Comparison of ENCODE assay signal across 11 cellular contexts in genomic region chr20:62550087-62550565, GRCh38.
DNase-seq lines count a peak whose midpoint lies in the region; ATAC-seq and TF ChIP-seq lines count a peak whose summit lies in the region.
"Had no signal": no experiment of that assay in that cellular context is flagged by ENCODE, and none has a peak within 500 bp of the region (broad histone marks: within the 10 kb centered on the region; RNA-seq: fewer than 3 reads in every experiment).

No MANE protein-coding gene starts in this region.

- WGBS in right cardiac atrium, result 7% methylated on average over 29 of the region's 29 CpGs
- WGBS in ovary, 3 donors, result 2 to 5% (median 4%) methylated on average over 23 to 29 of the region's 29 CpGs

- H3K36me3 ChIP-seq in ovary, result no peaks in the 10 kb centered on the region
- no peaks in the 10 kb centered on the region for H3K36me3 ChIP-seq in MG63

- peaks cover 27% of the 10 kb centered on the region for H3K27me3 Mint-ChIP-seq in activated naive CD8-positive, alpha-beta T cell treated with anti-CD3 and anti-CD28 coated beads, Interleukin-2, amount 50 U/mL, for 24 hours
- peaks cover 41% of the 10 kb centered on the region for H3K27me3 Mint-ChIP-seq in activated naive CD8-positive, alpha-beta T cell treated with anti-CD3 and anti-CD28 coated beads for 36 hours

- H3K4me3 ChIP-seq in right cardiac atrium (ENCODE audit: low read length) (peak overlapping the region; percentile 64), ovary (peak overlapping the region; percentile 43), MG63 (no peak overlapping the region)

- TF ChIP-seq POLR2A in ovary (IDR thresholded peaks at IDR 0.05), result no peak

- DNase-seq in activated naive CD8-positive, alpha-beta T cell treated with anti-CD3 and anti-CD28 coated beads, Interleukin-2, amount 50 U/mL, for 24 hours, result no peak
- DNase-seq in activated naive CD8-positive, alpha-beta T cell treated with anti-CD3 and anti-CD28 coated beads for 36 hours, result no peak
- DNase-seq in right cardiac atrium (peak; percentile 75 to 93 (median 88)), ovary (peak; percentile 13 to 57 (median 34)), A172 (ENCODE audit: low spot score) (no peak), MG63 (no peak)
- DNase-seq: activated CD8-positive, alpha-beta memory T cell treated with anti-CD3 and anti-CD28 coated beads, Interleukin-2, amount 10 ng/mL, durations not matched to agents 7 days and 5 days; stimulated activated naive B cell treated with anti-CD40 and anti-IgM and Interleukin-4, amounts not matched to agents 10 μg/mL and 1 μg/mL and 100 μg/mL, for 72 hours had no signal

- no peak for TF ChIP-seq EP300 in ovary (IDR thresholded peaks at IDR 0.05)

- no peaks in the 10 kb centered on the region for H3K36me3 Mint-ChIP-seq in activated naive CD8-positive, alpha-beta T cell treated with anti-CD3 and anti-CD28 coated beads, Interleukin-2, amount 50 U/mL, for 24 hours (ENCODE audit: low read depth)
- H3K36me3 Mint-ChIP-seq in activated naive CD8-positive, alpha-beta T cell treated with anti-CD3 and anti-CD28 coated beads for 36 hours, result no peaks in the 10 kb centered on the region
- H3K36me3 Mint-ChIP-seq: activated CD8-positive, alpha-beta memory T cell treated with anti-CD3 and anti-CD28 coated beads, Interleukin-2, amount 10 ng/mL, durations not matched to agents 7 days and 5 days; stimulated activated naive B cell treated with anti-CD40 and anti-IgM and Interleukin-4, amounts not matched to agents 10 μg/mL and 1 μg/mL and 100 μg/mL, for 72 hours had no signal

- peaks cover 8% of the 10 kb centered on the region for H3K4me1 Mint-ChIP-seq in activated naive CD8-positive, alpha-beta T cell treated with anti-CD3 and anti-CD28 coated beads, Interleukin-2, amount 50 U/mL, for 24 hours
- H3K4me1 Mint-ChIP-seq in activated naive CD8-positive, alpha-beta T cell treated with anti-CD3 and anti-CD28 coated beads for 36 hours, result peaks cover 4% of the 10 kb centered on the region
- H3K4me1 Mint-ChIP-seq: activated CD8-positive, alpha-beta memory T cell treated with anti-CD3 and anti-CD28 coated beads, Interleukin-2, amount 10 ng/mL, durations not matched to agents 7 days and 5 days had no signal

- ATAC-seq in activated naive CD8-positive, alpha-beta T cell treated with anti-CD3 and anti-CD28 coated beads, Interleukin-2, amount 50 U/mL, for 24 hours, result no peak
- ATAC-seq in right cardiac atrium (peak; percentile 80 to 83), GM18517 (IDR thresholded peaks at IDR 0.05; ENCODE audit: unreplicated experiment) (no peak), HG03342 (IDR thresholded peaks at IDR 0.05; ENCODE audit: unreplicated experiment) (no peak)
- ATAC-seq: activated CD8-positive, alpha-beta memory T cell treated with anti-CD3 and anti-CD28 coated beads, Interleukin-2, amount 10 ng/mL, durations not matched to agents 7 days and 5 days had no signal

- H3K27me3 ChIP-seq in right cardiac atrium (ENCODE audit: control insufficient read depth, insufficient read depth) (no peaks in the 10 kb centered on the region), ovary (no peaks in the 10 kb centered on the region), MG63 (peaks cover 26% of the 10 kb centered on the region)

- H3K4me1 ChIP-seq in right cardiac atrium (ENCODE audit: control insufficient read depth, insufficient read depth, low read length) (no peaks in the 10 kb centered on the region), ovary (ENCODE audit: insufficient read depth) (no peaks in the 10 kb centered on the region)

- intact Hi-C loops in right cardiac atrium (cut with DNase I) (no loop called here), ovary (cut with DNase I) (no loop called here)

- H3K27ac Mint-ChIP-seq in activated naive CD8-positive, alpha-beta T cell treated with anti-CD3 and anti-CD28 coated beads, Interleukin-2, amount 50 U/mL, for 24 hours, result no peak overlapping the region
- H3K27ac Mint-ChIP-seq in activated naive CD8-positive, alpha-beta T cell treated with anti-CD3 and anti-CD28 coated beads for 36 hours, result no peak overlapping the region
- H3K27ac Mint-ChIP-seq: activated CD8-positive, alpha-beta memory T cell treated with anti-CD3 and anti-CD28 coated beads, Interleukin-2, amount 10 ng/mL, durations not matched to agents 7 days and 5 days; stimulated activated naive B cell treated with anti-CD40 and anti-IgM and Interleukin-4, amounts not matched to agents 10 μg/mL and 1 μg/mL and 100 μg/mL, for 72 hours had no signal

- peak overlapping the region; percentile 49 for H3K4me3 Mint-ChIP-seq in activated naive CD8-positive, alpha-beta T cell treated with anti-CD3 and anti-CD28 coated beads, Interleukin-2, amount 50 U/mL, for 24 hours
- no peak overlapping the region for H3K4me3 Mint-ChIP-seq in activated naive CD8-positive, alpha-beta T cell treated with anti-CD3 and anti-CD28 coated beads for 36 hours
- H3K4me3 Mint-ChIP-seq: activated CD8-positive, alpha-beta memory T cell treated with anti-CD3 and anti-CD28 coated beads, Interleukin-2, amount 10 ng/mL, durations not matched to agents 7 days and 5 days had no signal

- H3K9me3 Mint-ChIP-seq in activated naive CD8-positive, alpha-beta T cell treated with anti-CD3 and anti-CD28 coated beads, Interleukin-2, amount 50 U/mL, for 24 hours, result no peaks in the 10 kb centered on the region
- no peaks in the 10 kb centered on the region for H3K9me3 Mint-ChIP-seq in activated naive CD8-positive, alpha-beta T cell treated with anti-CD3 and anti-CD28 coated beads for 36 hours
- H3K9me3 Mint-ChIP-seq: neural crest cell; stimulated activated naive B cell treated with anti-CD40 and anti-IgM and Interleukin-4, amounts not matched to agents 10 μg/mL and 1 μg/mL and 100 μg/mL, for 72 hours had no signal

- no peak for TF ChIP-seq CTCF in ovary (IDR thresholded peaks at IDR 0.05)

- H3K9me3 ChIP-seq in right cardiac atrium (ENCODE audit: control insufficient read depth, low read length) (no peaks in the 10 kb centered on the region), ovary (no peaks in the 10 kb centered on the region), MG63 (no peaks in the 10 kb centered on the region)

- H3K27ac ChIP-seq in right cardiac atrium (ENCODE audit: low read length) (peak overlapping the region; percentile 85), ovary (no peak overlapping the region)

Comparison
In these comparisons a context has a peak if more than half of its experiments do, and no peak if none do; other contexts are left out.
1. ATAC-seq: peak in right cardiac atrium (2 of 2); none in activated naive CD8-positive, alpha-beta T cell treated with anti-CD3 and anti-CD28 coated beads, Interleukin-2, amount 50 U/mL, for 24 hours (single experiment), GM18517 (single experiment) and HG03342 (single experiment).
2. DNase-seq: peak in right cardiac atrium (3 of 3) and ovary (5 of 5); none in activated naive CD8-positive, alpha-beta T cell treated with anti-CD3 and anti-CD28 coated beads, Interleukin-2, amount 50 U/mL, for 24 hours (single experiment), activated naive CD8-positive, alpha-beta T cell treated with anti-CD3 and anti-CD28 coated beads for 36 hours (single experiment), A172 (single experiment) and MG63 (single experiment).